ENCODE assay signal across 21 cellular contexts in the genomic region with DNA sequence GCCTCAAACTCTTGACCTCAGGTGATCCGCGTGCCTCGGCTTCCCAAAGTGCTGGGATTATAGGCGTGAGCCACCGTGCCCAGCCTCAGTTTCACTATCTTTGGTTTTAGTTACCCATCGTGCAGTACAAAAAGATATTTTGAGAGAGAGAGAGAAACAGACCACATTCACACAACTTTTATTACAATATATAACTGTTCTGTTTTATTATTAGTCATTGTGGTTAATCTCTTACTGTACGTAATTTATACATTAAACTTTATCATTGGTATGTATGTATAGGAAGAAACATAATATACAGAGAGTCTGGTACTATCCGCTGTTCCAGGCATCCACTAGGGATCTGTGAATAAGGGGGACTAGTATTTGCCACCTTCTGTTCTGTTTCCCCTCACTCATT. TPM values are rescaled to one million over a fixed set of nuclear protein-coding genes. Genes with fewer than 3 reads are reported as not detected.
DNase-seq lines count a peak whose midpoint lies in the region; ATAC-seq, FAIRE-seq and TF ChIP-seq lines count a peak whose summit lies in the region.
"Had no signal": no experiment of that assay in that cellular context is flagged by ENCODE, and none has a peak within 500 bp of the region (broad histone marks: within the 10 kb centered on the region; RNA-seq: fewer than 3 reads in every experiment).

No MANE protein-coding gene starts in this region.

- H3K4me3 Mint-ChIP-seq in activated T-cell treated with anti-CD3 and anti-CD28 coated beads, Interleukin-2, amount 50 U/mL, for 4 hours = peak overlapping the region; percentile 50
- H3K4me3 Mint-ChIP-seq in activated naive CD8-positive, alpha-beta T cell treated with anti-CD3 and anti-CD28 coated beads for 36 hours = peak overlapping the region; percentile 22
- no peak overlapping the region for H3K4me3 Mint-ChIP-seq in stimulated activated memory B cell treated with anti-CD40 and anti-IgM and Interleukin-4, amounts not matched to agents 10 μg/mL and 1 μg/mL and 100 μg/mL, for 72 hours

- no peaks in the 10 kb centered on the region for H3K9me2 ChIP-seq in OCI-LY1 (ENCODE audit: low read depth, low read length)

- H3K79me2 ChIP-seq in OCI-LY1 (ENCODE audit: insufficient read depth, low read length) = no peaks in the 10 kb centered on the region

- no peak for FAIRE-seq in D721Med (lab: Jason Lieb, UNC)

- no peak for DNase-seq in activated T-cell treated with anti-CD3 and anti-CD28 coated beads, Interleukin-2, amount 50 U/mL, for 4 hours
- no peak for DNase-seq in activated T-cell treated with anti-CD3 and anti-CD28 coated beads, Interleukin-2, amount 50 U/mL, for 1 hour
- DNase-seq in activated naive CD8-positive, alpha-beta T cell treated with anti-CD3 and anti-CD28 coated beads for 36 hours = no peak
- no peak for DNase-seq in D721Med (ENCODE audit: insufficient read length, low spot score)
- DNase-seq in LoVo (ENCODE audit: low spot score) = no peak
- DNase-seq: ACHN; cortex of kidney; heart right ventricle; MV-4-11; NCI-H2029; NCI-H446; NK-92 treated with Interleukin-12 subunit alpha and Interleukin-12 subunit beta, amount 100 ng/mL, for 24 hours; retina; stimulated activated CD4-positive, alpha-beta T cell treated with anti-CD3 and anti-CD28 coated beads, Interleukin-4, amount 100 ng/mL, for 4 hours; SW 1271; uterus had no signal

- no peaks in the 10 kb centered on the region for H4K20me1 ChIP-seq in OCI-LY1 (ENCODE audit: insufficient read depth, low read length)

- H3K4me1 ChIP-seq in OCI-LY1 (ENCODE audit: insufficient read depth, low read length, severe bottlenecking) = peaks cover 49% of the 10 kb centered on the region

- peak overlapping the region; percentile 96 for H3K27ac Mint-ChIP-seq in activated naive CD8-positive, alpha-beta T cell treated with anti-CD3 and anti-CD28 coated beads for 36 hours
- peak overlapping the region; percentile 88 for H3K27ac Mint-ChIP-seq in stimulated activated memory B cell treated with anti-CD40 and anti-IgM and Interleukin-4, amounts not matched to agents 10 μg/mL and 1 μg/mL and 100 μg/mL, for 72 hours

- H3K4me1 Mint-ChIP-seq in activated T-cell treated with anti-CD3 and anti-CD28 coated beads, Interleukin-2, amount 50 U/mL, for 4 hours (ENCODE audit: low read depth) = peaks cover 82% of the 10 kb centered on the region
- H3K4me1 Mint-ChIP-seq in activated naive CD8-positive, alpha-beta T cell treated with anti-CD3 and anti-CD28 coated beads for 36 hours = peaks cover 84% of the 10 kb centered on the region
- H3K4me1 Mint-ChIP-seq in stimulated activated memory B cell treated with anti-CD40 and anti-IgM and Interleukin-4, amounts not matched to agents 10 μg/mL and 1 μg/mL and 100 μg/mL, for 72 hours = peaks cover 74% of the 10 kb centered on the region

- H3K27me3 Mint-ChIP-seq in activated T-cell treated with anti-CD3 and anti-CD28 coated beads, Interleukin-2, amount 50 U/mL, for 4 hours (ENCODE audit: low read depth) = no peaks in the 10 kb centered on the region
- no peaks in the 10 kb centered on the region for H3K27me3 Mint-ChIP-seq in activated naive CD8-positive, alpha-beta T cell treated with anti-CD3 and anti-CD28 coated beads for 36 hours
- H3K27me3 Mint-ChIP-seq in stimulated activated memory B cell treated with anti-CD40 and anti-IgM and Interleukin-4, amounts not matched to agents 10 μg/mL and 1 μg/mL and 100 μg/mL, for 72 hours = no peaks in the 10 kb centered on the region

- no peaks in the 10 kb centered on the region for H3K36me3 ChIP-seq in OCI-LY1 (ENCODE audit: insufficient read depth, low read length)
- H3K36me3 ChIP-seq: suprapubic skin, uterus had no signal

- no peaks in the 10 kb centered on the region for H3F3A ChIP-seq in OCI-LY1 (ENCODE audit: insufficient read depth, low read length)

- H3K36me3 Mint-ChIP-seq in activated T-cell treated with anti-CD3 and anti-CD28 coated beads, Interleukin-2, amount 50 U/mL, for 4 hours (ENCODE audit: insufficient read depth) = peaks cover 26% of the 10 kb centered on the region
- H3K36me3 Mint-ChIP-seq in activated naive CD8-positive, alpha-beta T cell treated with anti-CD3 and anti-CD28 coated beads for 36 hours = peaks cover 44% of the 10 kb centered on the region
- H3K36me3 Mint-ChIP-seq in stimulated activated memory B cell treated with anti-CD40 and anti-IgM and Interleukin-4, amounts not matched to agents 10 μg/mL and 1 μg/mL and 100 μg/mL, for 72 hours = peaks cover 9% of the 10 kb centered on the region

- no peak for ATAC-seq in activated T-cell treated with anti-CD3 and anti-CD28 coated beads, Interleukin-2, amount 50 U/mL, for 4 hours
- no peak for ATAC-seq in stimulated activated memory B cell treated with anti-CD40 and anti-IgM and Interleukin-4, amounts not matched to agents 10 μg/mL and 1 μg/mL and 100 μg/mL, for 72 hours
- no peak for ATAC-seq in HG02938 (IDR thresholded peaks at IDR 0.05; ENCODE audit: unreplicated experiment)
- ATAC-seq: heart right ventricle had no signal

- TF ChIP-seq CTCF in OCI-LY1 (IDR thresholded peaks at IDR 0.05; ENCODE audit: low read length) (no peak), D721Med (IDR thresholded peaks at IDR 0.05; ENCODE audit: insufficient read depth, missing control alignments) (no peak)

- no peak overlapping the region for H3K9ac ChIP-seq in OCI-LY1 (ENCODE audit: low read length)

- H3K27ac ChIP-seq in OCI-LY1 (ENCODE audit: low read depth, low read length, poor library complexity, severe bottlenecking) = peak overlapping the region; percentile 78
- H3K27ac ChIP-seq: suprapubic skin, uterus had no signal

- no peak overlapping the region for H2AFZ ChIP-seq in OCI-LY1 (ENCODE audit: low read length)

- H3K9me3 Mint-ChIP-seq in activated T-cell treated with anti-CD3 and anti-CD28 coated beads, Interleukin-2, amount 50 U/mL, for 4 hours = no peaks in the 10 kb centered on the region
- H3K9me3 Mint-ChIP-seq in activated naive CD8-positive, alpha-beta T cell treated with anti-CD3 and anti-CD28 coated beads for 36 hours = peaks cover 4% of the 10 kb centered on the region
- H3K9me3 Mint-ChIP-seq in stimulated activated memory B cell treated with anti-CD40 and anti-IgM and Interleukin-4, amounts not matched to agents 10 μg/mL and 1 μg/mL and 100 μg/mL, for 72 hours = no peaks in the 10 kb centered on the region

- H3K4me2 ChIP-seq in OCI-LY1 (ENCODE audit: low read length) = no peak overlapping the region

- no peaks in the 10 kb centered on the region; the same call in 1 of the 2 replicates for H3K9me3 ChIP-seq in OCI-LY1 (ENCODE audit: low read length)
- H3K9me3 ChIP-seq: heart right ventricle, spleen, suprapubic skin, uterus had no signal

- H3K4me3 ChIP-seq in OCI-LY1 (ENCODE audit: low read depth, low read length, poor library complexity, severe bottlenecking) = no peak overlapping the region
- H3K4me3 ChIP-seq: heart right ventricle, suprapubic skin, uterus had no signal

- H3K27me3 ChIP-seq in OCI-LY1 (ENCODE audit: insufficient read depth, low read length) = no peaks in the 10 kb centered on the region
- H3K27me3 ChIP-seq: heart right ventricle, spleen, suprapubic skin, uterus had no signal

RNA-seq across cellular contexts. Expression of a gene that starts 29.4 kb away (rescaled TPM):
- total RNA-seq in activated T-cell treated with anti-CD3 and anti-CD28 coated beads, Interleukin-2, amount 50 U/mL, for 4 hours = 10 to 100 TPM; 35.7 to 39.9 (median 38.2) TPM
- total RNA-seq in activated naive CD8-positive, alpha-beta T cell treated with anti-CD3 and anti-CD28 coated beads for 36 hours = 10 to 100 TPM; 40.4 to 45.1 TPM
